Comparison of ENCODE assay signal across 1 cellular context in the genomic region with DNA sequence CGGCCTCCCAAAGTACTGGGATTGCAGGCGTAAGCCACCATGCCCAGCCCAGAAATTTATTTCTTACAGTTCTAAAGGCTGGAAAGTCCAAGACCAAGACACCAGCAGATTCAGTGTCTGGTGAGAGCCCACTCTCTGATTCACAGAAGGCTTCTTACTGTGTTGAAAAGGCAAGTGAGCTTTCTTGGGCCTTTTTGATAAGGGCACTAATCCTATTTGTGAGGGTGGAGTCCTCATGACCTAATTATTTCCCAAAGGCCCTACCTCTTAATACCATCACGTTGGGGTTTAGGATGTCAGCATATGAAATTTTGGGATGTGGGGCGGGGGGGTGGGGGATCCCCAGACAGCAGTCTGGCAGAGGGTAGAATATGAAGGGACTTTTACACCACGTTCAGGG.
TF ChIP-seq lines count a peak whose summit lies in the region.

No MANE protein-coding gene starts in this region.

TF ChIP-seq in K562, 482 proteins besides CTCF, POLR2A, EP300 and RAD21 (continued from another document):
- TF ChIP-seq FOXA3 (CRISPR knock-in tag; conservative IDR thresholded peaks at IDR 0.05 in 1 of 2, IDR thresholded peaks at IDR 0.05 in 1 of 2), result no peak
- TF ChIP-seq, protein P1, sequence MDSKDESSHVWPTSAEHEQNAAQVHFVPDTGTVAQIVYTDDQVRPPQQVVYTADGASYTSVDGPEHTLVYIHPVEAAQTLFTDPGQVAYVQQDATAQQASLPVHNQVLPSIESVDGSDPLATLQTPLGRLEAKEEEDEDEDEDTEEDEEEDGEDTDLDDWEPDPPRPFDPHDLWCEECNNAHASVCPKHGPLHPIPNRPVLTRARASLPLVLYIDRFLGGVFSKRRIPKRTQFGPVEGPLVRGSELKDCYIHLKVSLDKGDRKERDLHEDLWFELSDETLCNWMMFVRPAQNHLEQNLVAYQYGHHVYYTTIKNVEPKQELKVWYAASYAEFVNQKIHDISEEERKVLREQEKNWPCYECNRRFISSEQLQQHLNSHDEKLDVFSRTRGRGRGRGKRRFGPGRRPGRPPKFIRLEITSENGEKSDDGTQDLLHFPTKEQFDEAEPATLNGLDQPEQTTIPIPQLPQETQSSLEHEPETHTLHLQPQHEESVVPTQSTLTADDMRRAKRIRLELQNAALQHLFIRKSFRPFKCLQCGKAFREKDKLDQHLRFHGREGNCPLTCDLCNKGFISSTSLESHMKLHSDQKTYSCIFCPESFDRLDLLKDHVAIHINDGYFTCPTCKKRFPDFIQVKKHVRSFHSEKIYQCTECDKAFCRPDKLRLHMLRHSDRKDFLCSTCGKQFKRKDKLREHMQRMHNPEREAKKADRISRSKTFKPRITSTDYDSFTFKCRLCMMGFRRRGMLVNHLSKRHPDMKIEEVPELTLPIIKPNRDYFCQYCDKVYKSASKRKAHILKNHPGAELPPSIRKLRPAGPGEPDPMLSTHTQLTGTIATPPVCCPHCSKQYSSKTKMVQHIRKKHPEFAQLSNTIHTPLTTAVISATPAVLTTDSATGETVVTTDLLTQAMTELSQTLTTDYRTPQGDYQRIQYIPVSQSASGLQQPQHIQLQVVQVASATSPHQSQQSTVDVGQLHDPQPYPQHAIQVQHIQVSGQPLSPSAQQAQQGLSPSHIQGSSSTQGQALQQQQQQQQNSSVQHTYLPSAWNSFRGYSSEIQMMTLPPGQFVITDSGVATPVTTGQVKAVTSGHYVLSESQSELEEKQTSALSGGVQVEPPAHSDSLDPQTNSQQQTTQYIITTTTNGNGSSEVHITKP (IDR thresholded peaks at IDR 0.05; ENCODE audit: partially characterized antibody), result no peak
